ENCODE assay signal across 20 cellular contexts in the genomic region with DNA sequence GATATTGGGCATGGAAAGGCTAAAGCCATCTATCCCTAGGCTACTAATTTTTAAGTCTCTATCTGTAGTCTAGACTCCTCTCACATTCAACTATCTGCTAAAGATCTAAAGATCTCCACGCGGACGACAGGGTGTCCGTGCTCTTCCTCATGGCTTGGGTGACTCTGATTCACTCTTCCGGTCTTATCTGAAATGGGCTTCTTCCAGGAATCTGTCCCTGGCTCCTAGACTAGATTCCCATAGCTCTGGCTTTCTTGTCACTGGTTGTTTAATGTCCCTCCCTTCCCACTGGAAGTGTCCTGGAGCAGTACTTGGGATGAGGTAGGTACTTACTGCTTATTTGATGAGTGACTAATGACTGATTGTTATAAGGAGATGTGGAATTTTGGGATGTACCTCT.
DNase-seq lines count a peak whose midpoint lies in the region; ATAC-seq and TF ChIP-seq lines count a peak whose summit lies in the region.
"Had no signal": no experiment of that assay in that cellular context is flagged by ENCODE, and none has a peak within 500 bp of the region (broad histone marks: within the 10 kb centered on the region; RNA-seq: fewer than 3 reads in every experiment).

No MANE protein-coding gene starts in this region.

- no peak overlapping the region for H3K4me3 Mint-ChIP-seq in naive thymus-derived CD4-positive, alpha-beta T cell
- H3K4me3 Mint-ChIP-seq: CD4-positive, CD25-positive, alpha-beta regulatory T cell; H9 had no signal

- CTCF ChIA-PET in naive thymus-derived CD4-positive, alpha-beta T cell (lab: Charles Lee) = no interaction called here

- H3K27ac Mint-ChIP-seq in naive thymus-derived CD4-positive, alpha-beta T cell = no peak overlapping the region
- H3K27ac Mint-ChIP-seq: CD4-positive, CD25-positive, alpha-beta regulatory T cell; H9 had no signal

- peaks cover 0 to 2% (median 0%) of the 10 kb centered on the region in 11 donors for H3K9me3 Mint-ChIP-seq in naive thymus-derived CD4-positive, alpha-beta T cell
- H3K9me3 Mint-ChIP-seq: H9 had no signal

- POLR2A ChIA-PET in naive thymus-derived CD4-positive, alpha-beta T cell (lab: Charles Lee) = no interaction called here

- no peak overlapping the region for H3K9ac ChIP-seq in smooth muscle cell (ENCODE audit: low read depth)

- peaks cover 21% of the 10 kb centered on the region for H3K4me1 ChIP-seq in smooth muscle cell (ENCODE audit: low read depth)
- no peaks in the 10 kb centered on the region for H3K4me1 ChIP-seq in naive thymus-derived CD4-positive, alpha-beta T cell (ENCODE audit: control insufficient read depth in 2 of 2, insufficient read depth in 2 of 2, low read length in 2 of 2)
- H3K4me1 ChIP-seq: Peyer's patch had no signal

- peaks cover 0 to 20% (median 11%) of the 10 kb centered on the region in 5 donors for H3K27me3 Mint-ChIP-seq in naive thymus-derived CD4-positive, alpha-beta T cell
- H3K27me3 Mint-ChIP-seq: CD4-positive, CD25-positive, alpha-beta regulatory T cell had no signal

- no peaks in the 10 kb centered on the region for H4K20me1 ChIP-seq in smooth muscle cell (ENCODE audit: low read depth)

- H3K36me3 ChIP-seq in smooth muscle cell (ENCODE audit: low read depth) = no peaks in the 10 kb centered on the region
- H3K36me3 ChIP-seq in naive thymus-derived CD4-positive, alpha-beta T cell (ENCODE audit: control insufficient read depth in 2 of 3, insufficient read depth in 3 of 3, low read length in 3 of 3) = no peaks in the 10 kb centered on the region
- H3K36me3 ChIP-seq: Peyer's patch had no signal

- H3K27me3 ChIP-seq in smooth muscle cell (ENCODE audit: low read depth) = no peaks in the 10 kb centered on the region
- no peaks in the 10 kb centered on the region for H3K27me3 ChIP-seq in naive thymus-derived CD4-positive, alpha-beta T cell (ENCODE audit: control insufficient read depth in 2 of 2, insufficient read depth in 2 of 2, low read length in 2 of 2)
- H3K27me3 ChIP-seq: Peyer's patch had no signal

- H3K27ac ChIP-seq in smooth muscle cell (ENCODE audit: low read depth) = no peak overlapping the region
- no peak overlapping the region for H3K27ac ChIP-seq in naive thymus-derived CD4-positive, alpha-beta T cell (ENCODE audit: low read depth, low read length)
- H3K27ac ChIP-seq: Peyer's patch had no signal

- TF ChIP-seq CTCF in smooth muscle cell (IDR thresholded peaks at IDR 0.05; ENCODE audit: borderline replicate concordance, insufficient read depth, poor library complexity, severe bottlenecking) = no peak

- DNase-seq in ELF-1 (ENCODE audit: low read depth, low spot score) (peak; percentile 47), RPMI7951 (ENCODE audit: low read depth) (peak; percentile 52), iPS-NIHi7 (ENCODE audit: extremely low spot score) (peak; percentile 7), smooth muscle cell (lab: John Stamatoyannopoulos, UW; ENCODE audit: unreplicated experiment) (no peak), HPDE6-E6E7 (ENCODE audit: extremely low spot score) (no peak)
- DNase-seq in naive thymus-derived CD4-positive, alpha-beta T cell = no peak
- DNase-seq: CD4-positive, CD25-positive, alpha-beta regulatory T cell; COR-L47; DMS 273 treated with DMSO at 0.1 percent for 48 hours; DND-41; H9; Kasumi-1; NCI-H1694 treated with DMSO at 0.1 percent for 48 hours; NCI-H2081 treated with DMSO at 0.1 percent for 48 hours; NCI-H2171 treated with DMSO at 0.1 percent for 48 hours; NCI-H524 treated with DMSO at 0.1 percent for 48 hours; NCI-H82; Peyer's patch had no signal

- H3K79me2 ChIP-seq in smooth muscle cell (ENCODE audit: low read depth) = no peaks in the 10 kb centered on the region

- H3K4me2 ChIP-seq in smooth muscle cell = peak overlapping the region; percentile 23

- no peaks in the 10 kb centered on the region for H3K9me3 ChIP-seq in smooth muscle cell (replicated peaks; ENCODE audit: low read depth)
- H3K9me3 ChIP-seq in naive thymus-derived CD4-positive, alpha-beta T cell (ENCODE audit: control insufficient read depth in 2 of 3, low read length in 3 of 3) = no peaks in the 10 kb centered on the region
- H3K9me3 ChIP-seq: Peyer's patch had no signal

- no peak for ATAC-seq in naive thymus-derived CD4-positive, alpha-beta T cell
- ATAC-seq in GM18909 (IDR thresholded peaks at IDR 0.05; ENCODE audit: poor library complexity, unreplicated experiment) = no peak
- ATAC-seq: Right ventricle myocardium inferior had no signal

- H3F3A ChIP-seq in smooth muscle cell (ENCODE audit: low read depth) = peaks cover 5% of the 10 kb centered on the region

- no peaks in the 10 kb centered on the region for H3K36me3 Mint-ChIP-seq in naive thymus-derived CD4-positive, alpha-beta T cell
- H3K36me3 Mint-ChIP-seq: CD4-positive, CD25-positive, alpha-beta regulatory T cell had no signal

- no peak overlapping the region for H3K4me3 ChIP-seq in smooth muscle cell
- H3K4me3 ChIP-seq in naive thymus-derived CD4-positive, alpha-beta T cell (ENCODE audit: low read length) = no peak overlapping the region
- H3K4me3 ChIP-seq: Peyer's patch had no signal

- 7% methylated on average over 5 of the region's 5 CpGs for WGBS in smooth muscle cell (ENCODE audit: low lambda C conversion rate)

- H2AFZ ChIP-seq in smooth muscle cell (ENCODE audit: low read depth) = no peak overlapping the region

- intact Hi-C loops in naive thymus-derived CD4-positive, alpha-beta T cell (cut with micrococcal nuclease) = no loop called here

- H3K4me1 Mint-ChIP-seq in naive thymus-derived CD4-positive, alpha-beta T cell = no peaks in the 10 kb centered on the region
- H3K4me1 Mint-ChIP-seq: CD4-positive, CD25-positive, alpha-beta regulatory T cell had no signal

Comparison
In these comparisons a context has a peak if more than half of its experiments do, and no peak if none do; other contexts are left out.
1. DNase-seq: peak in ELF-1 (single experiment), RPMI7951 (single experiment) and iPS-NIHi7 (single experiment); none in smooth muscle cell (single experiment), HPDE6-E6E7 (single experiment) and naive thymus-derived CD4-positive, alpha-beta T cell (0 of 9).